ENCODE assay signal across 8 cellular contexts in genomic region chr6:79949235-79949634, GRCh38. TPM values are rescaled to one million over a fixed set of nuclear protein-coding genes. Genes with fewer than 3 reads are reported as not detected.
DNase-seq lines count a peak whose midpoint lies in the region; ATAC-seq and TF ChIP-seq lines count a peak whose summit lies in the region.

No MANE protein-coding gene starts in this region.

- DNase-seq in cardiac muscle cell (ENCODE audit: low read depth in 1 of 2, low spot score in 1 of 2) (peak; percentile 72 to 82), left ventricle myocardium superior (no peak), H7 (peak; percentile 24), MM.1S (peak; percentile 74), SK-MEL-5 (ENCODE audit: low read depth, low spot score) (peak; percentile 79), brain microvascular endothelial cell (peak; percentile 58), left lobe of liver (ENCODE audit: low spot score) (no peak), testis (peak; percentile 84)

- peak overlapping the region; percentile 61; the same call in 1 of the 2 replicates for H2AFZ ChIP-seq in MM.1S (ENCODE audit: low read length)

- no peaks in the 10 kb centered on the region for H4K20me1 ChIP-seq in MM.1S (ENCODE audit: insufficient read depth, low read length)

- H3K9me3 ChIP-seq in cardiac muscle cell (ENCODE audit: low read depth) (no peaks in the 10 kb centered on the region), MM.1S (replicated peaks; ENCODE audit: insufficient read depth, low read length) (no peaks in the 10 kb centered on the region), testis (no peaks in the 10 kb centered on the region)

- intact Hi-C loops in left ventricle myocardium superior (cut with micrococcal nuclease) (no loop called here), testis (cut with DNase I; ENCODE audit: low total_unique reads) (no loop called here)

- peaks cover 13% of the 10 kb centered on the region; the same call in 1 of the 2 replicates for H3K79me2 ChIP-seq in MM.1S (ENCODE audit: low read length)

- TF ChIP-seq POLR2A in testis (IDR thresholded peaks at IDR 0.05) = no peak

- H3K27ac ChIP-seq in cardiac muscle cell (no peak overlapping the region), MM.1S (ENCODE audit: low read length) (no peak overlapping the region), brain microvascular endothelial cell (no peak overlapping the region), testis (no peak overlapping the region)

- no peaks in the 10 kb centered on the region for H3K9me2 ChIP-seq in MM.1S (replicated peaks; ENCODE audit: insufficient read depth, low read length)

- H3F3A ChIP-seq in MM.1S (ENCODE audit: insufficient read depth, low read length) = peaks cover 9% of the 10 kb centered on the region

- no peak overlapping the region for H3K9ac ChIP-seq in MM.1S (ENCODE audit: low read length)

- H3K4me3 ChIP-seq in cardiac muscle cell = no peak overlapping the region
- no peak overlapping the region for H3K4me3 ChIP-seq in H7 (ENCODE audit: insufficient read depth, low read depth, low read length)
- H3K4me3 ChIP-seq in MM.1S (ENCODE audit: low read length) = no peak overlapping the region; the same call in 1 of the 2 replicates
- H3K4me3 ChIP-seq in brain microvascular endothelial cell (ENCODE audit: low read depth, low read length) = no peak overlapping the region
- H3K4me3 ChIP-seq in testis = peak overlapping the region in 1 of 2 donors; percentile 13

- peaks cover 5% of the 10 kb centered on the region for H3K4me1 ChIP-seq in cardiac muscle cell (ENCODE audit: low read depth)
- H3K4me1 ChIP-seq in MM.1S (ENCODE audit: low read length) = peaks cover 14% of the 10 kb centered on the region
- H3K4me1 ChIP-seq in testis = no peaks in the 10 kb centered on the region

- in situ Hi-C loops in SK-MEL-5 (cut with HindIII; ENCODE audit: low pct_unique_long_range_greater_than_20kb, low sequenced_read_pairs) (no loop called here), brain microvascular endothelial cell (cut with HindIII; ENCODE audit: low pct_ligation_motif_present, low sequenced_read_pairs) (no loop called here)

- H3K36me3 ChIP-seq in cardiac muscle cell (no peaks in the 10 kb centered on the region), H7 (replicated peaks; ENCODE audit: control insufficient read depth, insufficient read depth, low read length) (no peaks in the 10 kb centered on the region), MM.1S (replicated peaks; ENCODE audit: insufficient read depth, low read length) (no peaks in the 10 kb centered on the region), brain microvascular endothelial cell (replicated peaks) (no peaks in the 10 kb centered on the region), testis (ENCODE audit: low read depth, missing control alignments) (no peaks in the 10 kb centered on the region)

- peak overlapping the region; percentile 31; the same call in 1 of the 2 replicates for H3K4me2 ChIP-seq in MM.1S (ENCODE audit: low read depth, low read length)

- TF ChIP-seq CTCF in cardiac muscle cell (IDR thresholded peaks at IDR 0.05; ENCODE audit: low read depth, low read length) (peak; percentile 66), MM.1S (IDR thresholded peaks at IDR 0.05; ENCODE audit: low read length) (peak; percentile 75), brain microvascular endothelial cell (IDR thresholded peaks at IDR 0.05; ENCODE audit: low read depth, low read length, missing control alignments) (peak; percentile 71), testis (IDR thresholded peaks at IDR 0.05) (peak in 2 of 3 experiments; percentile 25 to 51)

- ATAC-seq in left ventricle myocardium superior (no peak), left lobe of liver (peak; percentile 87)

- 14 to 28% methylated on average over 6 of the region's 6 CpGs for WGBS in testis, 2 donors

- H3K27me3 ChIP-seq in cardiac muscle cell (no peaks in the 10 kb centered on the region), H7 (ENCODE audit: control insufficient read depth, insufficient read depth, low read length) (peaks cover 9% of the 10 kb centered on the region), MM.1S (replicated peaks; ENCODE audit: insufficient read depth, low read length) (no peaks in the 10 kb centered on the region), brain microvascular endothelial cell (replicated peaks) (no peaks in the 10 kb centered on the region), testis (no peaks in the 10 kb centered on the region)

RNA-seq across cellular contexts. Expression of gene ELOVL4, which starts 1.9 kb away (rescaled TPM):
- total RNA-seq in cardiac muscle cell (3.9 and 6.9 TPM in 2 replicates), left ventricle myocardium superior (0.12 TPM), left lobe of liver (not detected), testis (1 to 10 TPM; 8.8 to 9.1 TPM)
- polyA plus RNA-seq in cardiac muscle cell (12.2 and 12.9 TPM in 2 replicates), testis (ENCODE audit: insufficient read depth, low read depth, low replicate concordance) (10.6 TPM)
- 4.8 and 5.1 TPM in 2 replicates for total RNA-seq in H7 (2014; rRNA removed; shearing (Covaris generic))
- total RNA-seq in SK-MEL-5 (2014; rRNA removed; shearing (Covaris generic)) = 4.3 and 4.7 TPM in 2 replicates
- 5.8 and 8.0 TPM in 2 replicates for polyA plus RNA-seq in SK-MEL-5 (2015; cell fraction: cytosol; rRNA removed)
- 2.1 and 2.7 TPM in 2 replicates for polyA plus RNA-seq in SK-MEL-5 (2015; cell fraction: nucleus; rRNA removed)

RNA-seq across cellular contexts. Expression of gene TTK, which starts 55.2 kb away (rescaled TPM):
- total RNA-seq in cardiac muscle cell (4.5 and 45.2 TPM in 2 replicates), left ventricle myocardium superior (0.32 TPM), left lobe of liver (0.28 TPM), testis (10 to 100 TPM; 27.4 to 28.0 TPM)
- polyA plus RNA-seq in cardiac muscle cell (3.7 and 27.7 TPM in 2 replicates), testis (ENCODE audit: insufficient read depth, low read depth, low replicate concordance) (34.6 TPM)
- 69.0 and 97.9 TPM in 2 replicates for total RNA-seq in H7 (2014; rRNA removed; shearing (Covaris generic))
- total RNA-seq in SK-MEL-5 (2014; rRNA removed; shearing (Covaris generic)) = 29.8 and 31.3 TPM in 2 replicates
- 18.0 and 21.6 TPM in 2 replicates for polyA plus RNA-seq in SK-MEL-5 (2015; cell fraction: cytosol; rRNA removed)
- polyA plus RNA-seq in SK-MEL-5 (2015; cell fraction: nucleus; rRNA removed) = 36.2 and 42.4 TPM in 2 replicates

Comparison
In these comparisons a context has a peak if more than half of its experiments do, and no peak if none do; other contexts are left out.
1. DNase-seq: peak in cardiac muscle cell (2 of 2), H7 (single experiment), MM.1S (single experiment), SK-MEL-5 (single experiment), brain microvascular endothelial cell (single experiment) and testis (single experiment); none in left ventricle myocardium superior (single experiment) and left lobe of liver (single experiment).
2. Peak in every context shown above with its lines, with median percentiles within 50 percentile points of each other: CTCF ChIP-seq.